ENCODE assay signal across 20 cellular contexts in genomic region chr14:105478624-105479305, GRCh38. TPM values are rescaled to one million over a fixed set of nuclear protein-coding genes. Genes with fewer than 3 reads are reported as not detected.
DNase-seq lines count a peak whose midpoint lies in the region; ATAC-seq and TF ChIP-seq lines count a peak whose summit lies in the region.
"Had no signal": no experiment of that assay in that cellular context is flagged by ENCODE, and none has a peak within 500 bp of the region (broad histone marks: within the 10 kb centered on the region; RNA-seq: fewer than 3 reads in every experiment).

No MANE protein-coding gene starts in this region.

- no peaks in the 10 kb centered on the region for H3F3A ChIP-seq in smooth muscle cell (ENCODE audit: low read depth)

- H3K9me3 Mint-ChIP-seq in CD8-positive, alpha-beta T cell: no peaks in the 10 kb centered on the region
- peaks cover 0 to 10% (median 0%) of the 10 kb centered on the region in 11 donors for H3K9me3 Mint-ChIP-seq in naive thymus-derived CD4-positive, alpha-beta T cell
- H3K9me3 Mint-ChIP-seq in activated naive CD4-positive, alpha-beta T cell treated with anti-CD3 and anti-CD28 coated beads for 36 hours: no peaks in the 10 kb centered on the region
- H3K9me3 Mint-ChIP-seq in Caco-2 (ENCODE audit: unreplicated experiment): no peaks in the 10 kb centered on the region
- H3K9me3 Mint-ChIP-seq: activated naive CD8-positive, alpha-beta T cell treated with anti-CD3 and anti-CD28 coated beads, Interleukin-2, amount 10 ng/mL, durations not matched to agents 7 days and 5 days had no signal

- no peaks in the 10 kb centered on the region for H3K27me3 ChIP-seq in CD8-positive, alpha-beta T cell (ENCODE audit: insufficient read depth, low read length)
- H3K27me3 ChIP-seq in HUES6 (ENCODE audit: control insufficient read depth, insufficient read depth, low read length) (peaks cover 90% of the 10 kb centered on the region), smooth muscle cell (ENCODE audit: low read depth) (peaks cover 27% of the 10 kb centered on the region), Caco-2 (replicated peaks; ENCODE audit: control insufficient read depth, insufficient read depth, low read length) (no peaks in the 10 kb centered on the region; the same call in 1 of the 2 replicates)
- no peaks in the 10 kb centered on the region for H3K27me3 ChIP-seq in naive thymus-derived CD4-positive, alpha-beta T cell (ENCODE audit: control insufficient read depth in 2 of 2, insufficient read depth in 2 of 2, low read length in 2 of 2)

- no peaks in the 10 kb centered on the region for H3K36me3 Mint-ChIP-seq in CD8-positive, alpha-beta T cell
- H3K36me3 Mint-ChIP-seq in naive thymus-derived CD4-positive, alpha-beta T cell: peaks cover 0 to 6% (median 0%) of the 10 kb centered on the region in 5 donors
- peaks cover 2% of the 10 kb centered on the region for H3K36me3 Mint-ChIP-seq in activated naive CD4-positive, alpha-beta T cell treated with anti-CD3 and anti-CD28 coated beads for 36 hours (ENCODE audit: low read depth)
- peaks cover 9% of the 10 kb centered on the region for H3K36me3 Mint-ChIP-seq in Caco-2 (ENCODE audit: insufficient read depth, unreplicated experiment)

- H2AFZ ChIP-seq in smooth muscle cell (ENCODE audit: low read depth): no peak overlapping the region

- peaks cover 45% of the 10 kb centered on the region for H3K4me1 Mint-ChIP-seq in CD8-positive, alpha-beta T cell (ENCODE audit: low read depth)
- H3K4me1 Mint-ChIP-seq in naive thymus-derived CD4-positive, alpha-beta T cell: peaks cover 13 to 51% (median 29%) of the 10 kb centered on the region in 7 donors
- peaks cover 48% of the 10 kb centered on the region for H3K4me1 Mint-ChIP-seq in activated naive CD4-positive, alpha-beta T cell treated with anti-CD3 and anti-CD28 coated beads for 36 hours (ENCODE audit: low read depth)
- peaks cover 13% of the 10 kb centered on the region for H3K4me1 Mint-ChIP-seq in Caco-2 (ENCODE audit: low read depth, unreplicated experiment)

- H4K20me1 ChIP-seq in smooth muscle cell (ENCODE audit: low read depth): no peaks in the 10 kb centered on the region

- CTCF ChIA-PET in CD8-positive, alpha-beta T cell (lab: Charles Lee): interaction anchor here (0.9 to 3.7 kb wide), 2 partner anchors 11 to 12 kb away, joined by 4 to 30 read pairs; no protein-coding TSS in a partner anchor
- CTCF ChIA-PET in naive thymus-derived CD4-positive, alpha-beta T cell (lab: Charles Lee): interaction anchor here (4.6 kb wide), 1 partner anchor 12 kb away, joined by 94 read pairs; the partner anchor contains the start of gene TEDC1
- CTCF ChIA-PET in activated naive CD4-positive, alpha-beta T cell treated with anti-CD3 and anti-CD28 coated beads for 36 hours (lab: Charles Lee): interaction anchor here (1.0 kb wide), 1 partner anchor 231 kb away, joined by 3 read pairs; no protein-coding TSS in a partner anchor
- CTCF ChIA-PET in Caco-2 (lab: Charles Lee): interaction anchor here (0.6 to 0.8 kb wide), 3 partner anchors 11 to 651 kb away, joined by 3 to 4 read pairs (median 4); no protein-coding TSS in a partner anchor

- peak in 2 of 7 experiments; percentile 41 to 51 for DNase-seq in CD8-positive, alpha-beta T cell
- DNase-seq in effector CD8-positive, alpha-beta T cell (lab: John Stamatoyannopoulos, UW): peak; percentile 21
- DNase-seq in naive thymus-derived CD4-positive, alpha-beta T cell: peak in 5 of 9 donors; percentile 30 to 69 (median 33)
- DNase-seq in activated naive CD4-positive, alpha-beta T cell treated with anti-CD3 and anti-CD28 coated beads for 36 hours: no peak
- DNase-seq in smooth muscle cell (lab: John Stamatoyannopoulos, UW; ENCODE audit: unreplicated experiment): no peak
- no peak for DNase-seq in Caco-2
- DNase-seq: activated naive CD8-positive, alpha-beta T cell treated with anti-CD3 and anti-CD28 coated beads, Interleukin-2, amount 10 ng/mL, durations not matched to agents 7 days and 5 days; activated T-cell treated with anti-CD3 and anti-CD28 coated beads, Interleukin-2, amount 50 U/mL, for 48 hours; body of pancreas; DMS 273 treated with DMSO at 0.1 percent for 48 hours; GDM1; NCI-H1105 treated with DMSO at 0.1 percent for 48 hours; NCI-H510A treated with DMSO at 0.1 percent for 48 hours; pancreas; stimulated activated naive CD8-positive, alpha-beta T cell treated with anti-CD3 and anti-CD28 coated beads, Interleukin-15, Interleukin-2, amounts not matched to agents 100 U/mL and 50 U/mL, for 24 hours; upper lobe of left lung had no signal

- POLR2A ChIA-PET in CD8-positive, alpha-beta T cell (lab: Charles Lee): interaction anchor here (2.0 kb wide), 1 partner anchor 11 kb away, joined by 8 read pairs; no protein-coding TSS in a partner anchor
- POLR2A ChIA-PET in naive thymus-derived CD4-positive, alpha-beta T cell (lab: Charles Lee): interaction anchor here (0.8 to 1.6 kb wide), 2 partner anchors 74 to 178 kb away, joined by 3 to 4 read pairs; partner anchors contain the start of gene BRF1
- POLR2A ChIA-PET in Caco-2 (lab: Charles Lee): no interaction called here

- no peak overlapping the region for H3K27ac ChIP-seq in CD8-positive, alpha-beta T cell (ENCODE audit: low read depth, low read length)
- H3K27ac ChIP-seq in HUES6 (ENCODE audit: low read depth, low read length): no peak overlapping the region
- H3K27ac ChIP-seq in naive thymus-derived CD4-positive, alpha-beta T cell (ENCODE audit: low read depth, low read length): peak overlapping the region; percentile 75
- H3K27ac ChIP-seq in smooth muscle cell (ENCODE audit: low read depth): no peak overlapping the region
- H3K27ac ChIP-seq: body of pancreas, pancreas had no signal

- intact Hi-C loops in CD8-positive, alpha-beta T cell (cut with DNase I, micrococcal nuclease): no loop called here
- intact Hi-C loops in naive thymus-derived CD4-positive, alpha-beta T cell (cut with micrococcal nuclease): no loop called here
- intact Hi-C loops in activated naive CD4-positive, alpha-beta T cell treated with anti-CD3 and anti-CD28 coated beads for 36 hours (cut with micrococcal nuclease): no loop called here
- intact Hi-C loops in Caco-2 (cut with micrococcal nuclease; ENCODE audit: unreplicated experiment): no loop called here

- H3K9me3 ChIP-seq in CD8-positive, alpha-beta T cell (ENCODE audit: low read length): no peaks in the 10 kb centered on the region
- H3K9me3 ChIP-seq in HUES6 (ENCODE audit: control insufficient read depth, insufficient read depth, low read depth, low read length): no peaks in the 10 kb centered on the region
- no peaks in the 10 kb centered on the region for H3K9me3 ChIP-seq in naive thymus-derived CD4-positive, alpha-beta T cell (ENCODE audit: control insufficient read depth in 2 of 3, low read length in 3 of 3)
- no peaks in the 10 kb centered on the region for H3K9me3 ChIP-seq in smooth muscle cell (replicated peaks; ENCODE audit: low read depth)
- H3K9me3 ChIP-seq in Caco-2: no peaks in the 10 kb centered on the region
- H3K9me3 ChIP-seq: body of pancreas, pancreas, upper lobe of left lung had no signal

- TF ChIP-seq CTCF in CD8-positive, alpha-beta T cell (IDR thresholded peaks at IDR 0.05): no peak
- TF ChIP-seq CTCF in smooth muscle cell (IDR thresholded peaks at IDR 0.05; ENCODE audit: borderline replicate concordance, insufficient read depth, poor library complexity, severe bottlenecking): no peak
- no peak for TF ChIP-seq CTCF in Caco-2 (IDR thresholded peaks at IDR 0.05; ENCODE audit: insufficient read depth in 1 of 2, low read depth in 1 of 2, low read length in 1 of 2, severe bottlenecking in 1 of 2, unreplicated experiment in 1 of 2)

- 27% methylated on average over 20 of the region's 66 CpGs for WGBS in smooth muscle cell (ENCODE audit: low lambda C conversion rate)

- no peak for ATAC-seq in CD8-positive, alpha-beta T cell
- ATAC-seq in naive thymus-derived CD4-positive, alpha-beta T cell: no peak
- ATAC-seq: body of pancreas; pancreas; sciatic nerve; stimulated activated naive CD8-positive, alpha-beta T cell treated with anti-CD3 and anti-CD28 coated beads, Interleukin-15, Interleukin-2, amounts not matched to agents 100 U/mL and 50 U/mL, for 24 hours had no signal

- H3K36me3 ChIP-seq in CD8-positive, alpha-beta T cell (ENCODE audit: insufficient read depth, low read length): no peaks in the 10 kb centered on the region
- H3K36me3 ChIP-seq in HUES6 (ENCODE audit: control insufficient read depth, insufficient read depth, low read length) (no peaks in the 10 kb centered on the region), smooth muscle cell (ENCODE audit: low read depth) (no peaks in the 10 kb centered on the region), Caco-2 (ENCODE audit: control insufficient read depth, insufficient read depth, low read length) (no peaks in the 10 kb centered on the region)
- no peaks in the 10 kb centered on the region for H3K36me3 ChIP-seq in naive thymus-derived CD4-positive, alpha-beta T cell (ENCODE audit: control insufficient read depth in 2 of 3, insufficient read depth in 3 of 3, low read length in 3 of 3)
- H3K36me3 ChIP-seq: pancreas had no signal

- peak overlapping the region; percentile 70 for H3K27ac Mint-ChIP-seq in CD8-positive, alpha-beta T cell
- H3K27ac Mint-ChIP-seq in naive thymus-derived CD4-positive, alpha-beta T cell: peak overlapping the region in 5 of 9 donors; percentile 91 to 100 (median 98)
- no peak overlapping the region for H3K27ac Mint-ChIP-seq in activated naive CD4-positive, alpha-beta T cell treated with anti-CD3 and anti-CD28 coated beads for 36 hours
- no peak overlapping the region for H3K27ac Mint-ChIP-seq in Caco-2 (ENCODE audit: unreplicated experiment)

- H3K4me3 Mint-ChIP-seq in CD8-positive, alpha-beta T cell: no peak overlapping the region
- H3K4me3 Mint-ChIP-seq in naive thymus-derived CD4-positive, alpha-beta T cell: peak overlapping the region in 3 of 10 donors; percentile 25 to 92 (median 85)
- H3K4me3 Mint-ChIP-seq in activated naive CD4-positive, alpha-beta T cell treated with anti-CD3 and anti-CD28 coated beads for 36 hours: no peak overlapping the region
- no peak overlapping the region for H3K4me3 Mint-ChIP-seq in Caco-2 (ENCODE audit: unreplicated experiment)
- H3K4me3 Mint-ChIP-seq: activated naive CD8-positive, alpha-beta T cell treated with anti-CD3 and anti-CD28 coated beads, Interleukin-2, amount 10 ng/mL, durations not matched to agents 7 days and 5 days had no signal

- no peak overlapping the region for H3K4me2 ChIP-seq in smooth muscle cell

- H3K4me1 ChIP-seq in CD8-positive, alpha-beta T cell (ENCODE audit: insufficient read depth, low read length): peaks cover 81% of the 10 kb centered on the region
- H3K4me1 ChIP-seq in HUES6 (ENCODE audit: control insufficient read depth, insufficient read depth, low read length): peaks cover 47% of the 10 kb centered on the region
- peaks cover 34 to 70% of the 10 kb centered on the region in 2 donors for H3K4me1 ChIP-seq in naive thymus-derived CD4-positive, alpha-beta T cell (ENCODE audit: control insufficient read depth in 2 of 2, insufficient read depth in 2 of 2, low read length in 2 of 2)
- H3K4me1 ChIP-seq in smooth muscle cell (ENCODE audit: low read depth): peaks cover 14% of the 10 kb centered on the region
- peaks cover 27% of the 10 kb centered on the region for H3K4me1 ChIP-seq in Caco-2

- H3K27me3 Mint-ChIP-seq in CD8-positive, alpha-beta T cell (ENCODE audit: low read depth): peaks cover 3% of the 10 kb centered on the region
- H3K27me3 Mint-ChIP-seq in naive thymus-derived CD4-positive, alpha-beta T cell: peaks cover 0 to 44% (median 0%) of the 10 kb centered on the region in 5 donors
- H3K27me3 Mint-ChIP-seq in activated naive CD4-positive, alpha-beta T cell treated with anti-CD3 and anti-CD28 coated beads for 36 hours (ENCODE audit: low read depth): peaks cover 22% of the 10 kb centered on the region
- H3K27me3 Mint-ChIP-seq in Caco-2 (ENCODE audit: insufficient read depth, unreplicated experiment): peaks cover 7% of the 10 kb centered on the region

- H3K4me3 ChIP-seq in CD8-positive, alpha-beta T cell (ENCODE audit: low read depth, low read length): no peak overlapping the region
- H3K4me3 ChIP-seq in HUES6 (ENCODE audit: low read depth, low read length): peak overlapping the region; percentile 46
- no peak overlapping the region for H3K4me3 ChIP-seq in naive thymus-derived CD4-positive, alpha-beta T cell (ENCODE audit: low read length)
- no peak overlapping the region for H3K4me3 ChIP-seq in smooth muscle cell
- H3K4me3 ChIP-seq in Caco-2 (ENCODE audit: low read depth, low read length): no peak overlapping the region; the same call in 1 of the 2 replicates
- H3K4me3 ChIP-seq: body of pancreas, lung, pancreas had no signal

- no TSS peak for BruUV-seq in Caco-2 (replicated peaks; lab: Mats Ljungman, UMichigan)

- no peak overlapping the region for H3K9ac ChIP-seq in HUES6 (ENCODE audit: low read length)
- no peak overlapping the region for H3K9ac ChIP-seq in smooth muscle cell (ENCODE audit: low read depth)

- H3K79me2 ChIP-seq in smooth muscle cell (ENCODE audit: low read depth): no peaks in the 10 kb centered on the region

RNA-seq across cellular contexts. Expression of gene CRIP2, which starts 4.1 kb away (rescaled TPM):
- total RNA-seq in CD8-positive, alpha-beta T cell: 10 to 100 TPM; 17.1 to 20.7 TPM
- total RNA-seq in naive thymus-derived CD4-positive, alpha-beta T cell: 10 to 100 TPM in 2 of 5 experiments, 1 to 10 TPM in 2, under 1 TPM in 1; 0.65 to 55.4 (median 6.6) TPM
- polyA plus RNA-seq in naive thymus-derived CD4-positive, alpha-beta T cell: 100 to 1,000 TPM in 1 of 2 donors, 10 to 100 TPM in 1; 69.1 to 180 TPM
- not detected for total RNA-seq in activated naive CD4-positive, alpha-beta T cell treated with anti-CD3 and anti-CD28 coated beads for 36 hours
- total RNA-seq in smooth muscle cell (7.6 and 14.1 TPM in 2 replicates), Caco-2 (2022) (0.88 and 1.5 TPM in 2 replicates)
- 38.1 and 45.7 TPM in 2 replicates for polyA plus RNA-seq in smooth muscle cell

RNA-seq across cellular contexts. Expression of gene CRIP1, which starts 7.9 kb away (rescaled TPM):
- 100 to 1,000 TPM; 111 to 115 TPM for total RNA-seq in CD8-positive, alpha-beta T cell
- 100 to 1,000 TPM in 4 of 5 experiments, 10 to 100 TPM in 1; 94.4 to 517 (median 192) TPM for total RNA-seq in naive thymus-derived CD4-positive, alpha-beta T cell
- polyA plus RNA-seq in naive thymus-derived CD4-positive, alpha-beta T cell: 100 to 1,000 TPM; 463 to 787 TPM
- total RNA-seq in activated naive CD4-positive, alpha-beta T cell treated with anti-CD3 and anti-CD28 coated beads for 36 hours: 10 to 100 TPM; 67.3 to 77.1 TPM
- total RNA-seq in smooth muscle cell (0.27 and 4.9 TPM in 2 replicates), Caco-2 (2022) (46.0 and 75.1 TPM in 2 replicates)
- 31.8 and 40.6 TPM in 2 replicates for polyA plus RNA-seq in smooth muscle cell
- total RNA-seq: frontal cortex had no signal

RNA-seq across cellular contexts. Expression of gene TEDC1, which starts 12.3 kb away (rescaled TPM):
- 10 to 100 TPM; 55.3 to 58.5 TPM for total RNA-seq in CD8-positive, alpha-beta T cell
- total RNA-seq in naive thymus-derived CD4-positive, alpha-beta T cell: 100 to 1,000 TPM in 1 of 5 experiments, 10 to 100 TPM in 4; 19.7 to 294 (median 31.3) TPM
- 10 to 100 TPM; 10.4 to 14.9 TPM for polyA plus RNA-seq in naive thymus-derived CD4-positive, alpha-beta T cell
- 10 to 100 TPM; 27.8 to 28.6 TPM for total RNA-seq in activated naive CD4-positive, alpha-beta T cell treated with anti-CD3 and anti-CD28 coated beads for 36 hours
- total RNA-seq in smooth muscle cell (3.8 and 3.9 TPM in 2 replicates), Caco-2 (2022) (30.3 and 30.8 TPM in 2 replicates)
- 4.7 and 8.2 TPM in 2 replicates for polyA plus RNA-seq in smooth muscle cell

RNA-seq across cellular contexts. Expression of gene TMEM121, which starts 47.6 kb away (rescaled TPM):
- 1 to 10 TPM; 2.8 to 3.4 TPM for total RNA-seq in CD8-positive, alpha-beta T cell
- 1 to 10 TPM in 4 of 5 experiments, under 1 TPM in 1; 0.83 to 5.7 (median 3.7) TPM for total RNA-seq in naive thymus-derived CD4-positive, alpha-beta T cell
- 1 to 10 TPM; 2.5 to 4.0 TPM for polyA plus RNA-seq in naive thymus-derived CD4-positive, alpha-beta T cell
- total RNA-seq in activated naive CD4-positive, alpha-beta T cell treated with anti-CD3 and anti-CD28 coated beads for 36 hours: 1 to 10 TPM; 6.5 to 9.3 TPM
- total RNA-seq in smooth muscle cell: 2.6 and 7.0 TPM in 2 replicates
- 7.2 and 12.1 TPM in 2 replicates for polyA plus RNA-seq in smooth muscle cell
- 0.28 TPM in 1 of 2 replicates, not detected in the other for total RNA-seq in Caco-2 (2022)

RNA-seq across cellular contexts. Expression of gene MTA1, which starts 59.1 kb away (rescaled TPM):
- total RNA-seq in CD8-positive, alpha-beta T cell: 10 to 100 TPM; 75.8 to 90.1 TPM
- total RNA-seq in naive thymus-derived CD4-positive, alpha-beta T cell: 100 to 1,000 TPM; 117 to 132 (median 125) TPM
- 1 to 10 TPM; 2.8 to 5.2 TPM for polyA plus RNA-seq in naive thymus-derived CD4-positive, alpha-beta T cell
- 100 to 1,000 TPM; 106 to 115 TPM for total RNA-seq in activated naive CD4-positive, alpha-beta T cell treated with anti-CD3 and anti-CD28 coated beads for 36 hours
- 25.5 and 41.3 TPM in 2 replicates for total RNA-seq in smooth muscle cell
- 48.7 and 60.4 TPM in 2 replicates for polyA plus RNA-seq in smooth muscle cell
- 158 and 167 TPM in 2 replicates for total RNA-seq in Caco-2 (2022)

Comparison
In these comparisons a context has a peak if more than half of its experiments do, and no peak if none do; other contexts are left out.
1. DNase-seq: peak in effector CD8-positive, alpha-beta T cell (single experiment) and naive thymus-derived CD4-positive, alpha-beta T cell (5 of 9); none in activated naive CD4-positive, alpha-beta T cell treated with anti-CD3 and anti-CD28 coated beads for 36 hours (single experiment), smooth muscle cell (single experiment) and Caco-2 (0 of 2).
2. H3K27ac Mint-ChIP-seq: peak in CD8-positive, alpha-beta T cell (single experiment) and naive thymus-derived CD4-positive, alpha-beta T cell (5 of 9); none in activated naive CD4-positive, alpha-beta T cell treated with anti-CD3 and anti-CD28 coated beads for 36 hours (single experiment) and Caco-2 (single experiment).